In genomic region chr20:57718490-57719009, GRCh38 we compare ENCODE assay signal across 8 cellular contexts. TPM values are rescaled to one million over a fixed set of nuclear protein-coding genes. Genes with fewer than 3 reads are reported as not detected.
A peak's percentile ranks its signal among the peaks of the same experiment; 100 is the strongest.
DNase-seq lines count a peak whose midpoint lies in the region; ATAC-seq and TF ChIP-seq lines count a peak whose summit lies in the region.

No MANE protein-coding gene starts in this region.

- POLR2A ChIA-PET in AG04449 (lab: Yijun Ruan, JAX) = interaction anchor here (1.5 kb wide), 1 partner anchor 8 kb away, joined by 3 read pairs; the partner anchor contains the start of gene PMEPA1

- CTCF ChIA-PET in AG04449 (lab: Yijun Ruan, JAX) = interaction anchor here (1.1 kb wide), 1 partner anchor 16 kb away, joined by 3 read pairs; no protein-coding TSS in a partner anchor

- peaks cover 3% of the 10 kb centered on the region for H3K4me1 ChIP-seq in colonic mucosa

- no peaks in the 10 kb centered on the region for H3K4me1 Mint-ChIP-seq in activated CD4-positive, alpha-beta T cell treated with anti-CD3 and anti-CD28 coated beads, Interleukin-2, amount 10 ng/mL, durations not matched to agents 24 days and 14 days

- H3K4me3 ChIP-seq in AG04449 (ENCODE audit: low read depth, low read length) (peak overlapping the region; percentile 50), colonic mucosa (peak overlapping the region; percentile 30)

- H3K4me3 Mint-ChIP-seq in activated CD4-positive, alpha-beta T cell treated with anti-CD3 and anti-CD28 coated beads, Interleukin-2, amount 10 ng/mL, durations not matched to agents 24 days and 14 days = peak overlapping the region; percentile 43

- DNase-seq in AG04449 (ENCODE audit: low read depth, low spot score) (peak; percentile 79), NCI-H2227 (lab: John Stamatoyannopoulos, UW; ENCODE audit: unreplicated experiment) (peak; percentile 82), colonic mucosa (peak; percentile 97), kidney glomerular epithelial cell (lab: John Stamatoyannopoulos, UW) (peak; percentile 96)
- peak; percentile 95 for DNase-seq in activated CD4-positive, alpha-beta T cell treated with anti-CD3 and anti-CD28 coated beads, Interleukin-2, amount 10 ng/mL, durations not matched to agents 24 days and 14 days
- DNase-seq in stimulated activated CD4-positive, alpha-beta T cell treated with anti-CD3 and anti-CD28 coated beads, Interleukin-15, amount 100 ng/mL, for 48 hours (ENCODE audit: low read depth in 2 of 2) = peak; percentile 89

- H3K27ac ChIP-seq in colonic mucosa = no peak overlapping the region

- H3K27me3 ChIP-seq in colonic mucosa = no peaks in the 10 kb centered on the region

- H3K27me3 Mint-ChIP-seq in activated CD4-positive, alpha-beta T cell treated with anti-CD3 and anti-CD28 coated beads, Interleukin-2, amount 10 ng/mL, durations not matched to agents 24 days and 14 days = peaks cover 29% of the 10 kb centered on the region

- intact Hi-C loops in activated CD4-positive, alpha-beta T cell treated with anti-CD3 and anti-CD28 coated beads, Interleukin-2, amount 10 ng/mL, durations not matched to agents 24 days and 14 days (cut with micrococcal nuclease) = loop anchor here (1.0 kb wide), 2 partner anchors 8 to 20 kb away; partner anchors contain the start of gene PMEPA1
- intact Hi-C loops in colonic mucosa (cut with DNase I) = no loop called here

- peak overlapping the region; percentile 38 to 60 for H3K9ac ChIP-seq in colonic mucosa (ENCODE audit: low read depth in 2 of 2, low read length in 2 of 2)

- TF ChIP-seq CTCF in AG04449 (IDR thresholded peaks at IDR 0.05; ENCODE audit: insufficient read depth, low read length, missing control alignments) (no peak), colonic mucosa (IDR thresholded peaks at IDR 0.05) (no peak)

- H3K27ac Mint-ChIP-seq in activated CD4-positive, alpha-beta T cell treated with anti-CD3 and anti-CD28 coated beads, Interleukin-2, amount 10 ng/mL, durations not matched to agents 24 days and 14 days = no peak overlapping the region

- H3K9me3 ChIP-seq in colonic mucosa = no peaks in the 10 kb centered on the region

- H3K36me3 ChIP-seq in colonic mucosa = no peaks in the 10 kb centered on the region

- ATAC-seq in GM19023 (IDR thresholded peaks at IDR 0.05; ENCODE audit: unreplicated experiment) (peak; percentile 96), HG03175 (IDR thresholded peaks at IDR 0.05; ENCODE audit: unreplicated experiment) (peak; percentile 89)

- no peaks in the 10 kb centered on the region for H3K9me3 Mint-ChIP-seq in activated CD4-positive, alpha-beta T cell treated with anti-CD3 and anti-CD28 coated beads, Interleukin-2, amount 10 ng/mL, durations not matched to agents 24 days and 14 days

- no peaks in the 10 kb centered on the region for H3K36me3 Mint-ChIP-seq in activated CD4-positive, alpha-beta T cell treated with anti-CD3 and anti-CD28 coated beads, Interleukin-2, amount 10 ng/mL, durations not matched to agents 24 days and 14 days (ENCODE audit: low read depth)

RNA-seq across cellular contexts. Expression of gene PMEPA1, which starts 8.7 kb away (rescaled TPM):
- total RNA-seq in activated CD4-positive, alpha-beta T cell treated with anti-CD3 and anti-CD28 coated beads, Interleukin-2, amount 10 ng/mL, durations not matched to agents 24 days and 14 days = 0.66 and 0.82 TPM in 2 replicates
- total RNA-seq in colonic mucosa = 10 to 100 TPM; 13.0 to 26.1 TPM
